In genomic region chr3:128133273-128133883, GRCh38 we compare ENCODE assay signal across 8 cellular contexts. TPM values are rescaled to one million over a fixed set of nuclear protein-coding genes. Genes with fewer than 3 reads are reported as not detected.
DNase-seq lines count a peak whose midpoint lies in the region; ATAC-seq and TF ChIP-seq lines count a peak whose summit lies in the region.

No MANE protein-coding gene starts in this region.

- no peak overlapping the region for H3K56ac ChIP-seq in mesendoderm (ENCODE audit: low read length)

- H4K5ac ChIP-seq in mesendoderm (ENCODE audit: low read length) = no peak overlapping the region

- no peak overlapping the region for H4K8ac ChIP-seq in mesendoderm (ENCODE audit: low read depth, low read length)

- H2BK5ac ChIP-seq in mesendoderm (ENCODE audit: low read length) = no peak overlapping the region

- H2AK5ac ChIP-seq in mesendoderm (ENCODE audit: low read length) = no peak overlapping the region

- H2AFZ ChIP-seq in MM.1S (ENCODE audit: low read length) = no peak overlapping the region

- H3K79me1 ChIP-seq in mesendoderm (ENCODE audit: low read length) = no peaks in the 10 kb centered on the region

- H3K79me2 ChIP-seq in MM.1S (ENCODE audit: low read length) = no peaks in the 10 kb centered on the region
- no peaks in the 10 kb centered on the region for H3K79me2 ChIP-seq in mesendoderm (ENCODE audit: control insufficient read depth, insufficient read depth, low read length)

- no peak overlapping the region for H2BK120ac ChIP-seq in mesendoderm (ENCODE audit: low read depth, low read length)

- H3K18ac ChIP-seq in mesendoderm (ENCODE audit: low read length) = no peak overlapping the region

- H3K4me3 ChIP-seq in GM06990 (replicated peaks; ENCODE audit: low read depth, low read length) = no peak overlapping the region
- no peak overlapping the region for H3K4me3 ChIP-seq in MM.1S (ENCODE audit: low read length)
- H3K4me3 ChIP-seq in mesendoderm (ENCODE audit: low read length) = no peak overlapping the region

- H3K4ac ChIP-seq in mesendoderm (ENCODE audit: low read depth, low read length) = no peak overlapping the region

- H3K9ac ChIP-seq in MM.1S (ENCODE audit: low read length) (no peak overlapping the region), mesendoderm (ENCODE audit: low read length) (no peak overlapping the region)

- TF ChIP-seq CTCF in GM06990 (IDR thresholded peaks at IDR 0.05; ENCODE audit: insufficient read depth, low read length, poor library complexity, severe bottlenecking) = peak; percentile 76
- peak; percentile 73 for TF ChIP-seq CTCF in MM.1S (IDR thresholded peaks at IDR 0.05; ENCODE audit: low read length)

- no peak overlapping the region for H2BK15ac ChIP-seq in mesendoderm (replicated peaks; ENCODE audit: low read depth)

- no peaks in the 10 kb centered on the region for H3K4me1 ChIP-seq in MM.1S (ENCODE audit: low read length)
- H3K4me1 ChIP-seq in mesendoderm (ENCODE audit: control insufficient read depth, low read depth, low read length) = no peaks in the 10 kb centered on the region

- H3F3A ChIP-seq in MM.1S (ENCODE audit: insufficient read depth, low read length) = no peaks in the 10 kb centered on the region

- no peak overlapping the region for H3K4me2 ChIP-seq in MM.1S (ENCODE audit: low read depth, low read length)
- H3K4me2 ChIP-seq in mesendoderm (ENCODE audit: low read length) = no peak overlapping the region

- H3K27ac ChIP-seq in MM.1S (ENCODE audit: low read length) = no peak overlapping the region
- H3K27ac ChIP-seq in mesendoderm (ENCODE audit: low read depth, low read length) = no peak overlapping the region

- no peaks in the 10 kb centered on the region for H3K9me2 ChIP-seq in MM.1S (replicated peaks; ENCODE audit: insufficient read depth, low read length)

- no peak overlapping the region for H3K23ac ChIP-seq in mesendoderm (ENCODE audit: low read length)

- ATAC-seq in HG02885 (IDR thresholded peaks at IDR 0.05; ENCODE audit: poor library complexity, unreplicated experiment) (no peak), GM21381 (IDR thresholded peaks at IDR 0.05; ENCODE audit: unreplicated experiment) (no peak), GM19467 (IDR thresholded peaks at IDR 0.05; ENCODE audit: unreplicated experiment) (no peak)

- no CpG with 5 or more reads among the region's 3 CpGs for WGBS in mesendoderm (ENCODE audit: extremely low coverage, insufficient coverage, low lambda C conversion rate)

- no peaks in the 10 kb centered on the region for H3K9me3 ChIP-seq in MM.1S (replicated peaks; ENCODE audit: insufficient read depth, low read length)

- H3K27me3 ChIP-seq in GM06990 (replicated peaks; ENCODE audit: control insufficient read depth, insufficient read depth, low read length) = no peaks in the 10 kb centered on the region
- no peaks in the 10 kb centered on the region for H3K27me3 ChIP-seq in MM.1S (replicated peaks; ENCODE audit: insufficient read depth, low read length)
- H3K27me3 ChIP-seq in mesendoderm (ENCODE audit: insufficient read depth, low read length, poor library complexity) = no peaks in the 10 kb centered on the region

- H4K20me1 ChIP-seq in MM.1S (ENCODE audit: insufficient read depth, low read length) = no peaks in the 10 kb centered on the region

- H3K36me3 ChIP-seq in GM06990 (ENCODE audit: control insufficient read depth, insufficient read depth, low read length) = no peaks in the 10 kb centered on the region
- no peaks in the 10 kb centered on the region for H3K36me3 ChIP-seq in MM.1S (replicated peaks; ENCODE audit: insufficient read depth, low read length)
- H3K36me3 ChIP-seq in mesendoderm (ENCODE audit: control insufficient read depth, insufficient read depth, low read length) = no peaks in the 10 kb centered on the region

- DNase-seq in GM06990 (ENCODE audit: extremely low read depth, insufficient read length) = no peak
- DNase-seq in MM.1S = peak; percentile 25
- DNase-seq in T-helper 22 cell (ENCODE audit: low read depth) = peak; percentile 8
- DNase-seq in dermis microvascular lymphatic vessel endothelial cell (ENCODE audit: low read depth in 2 of 2) = peak; percentile 48 to 73
- peak; percentile 73 for DNase-seq in mesendoderm

RNA-seq across cellular contexts. Expression of gene RUVBL1, which starts 9.8 kb away (rescaled TPM):
- 37.6 and 52.2 TPM in 2 replicates for total RNA-seq in dermis microvascular lymphatic vessel endothelial cell
- 80.0 TPM for polyA plus RNA-seq in mesendoderm (2013, experiment 1 of 2)
- 79.2 TPM for polyA plus RNA-seq in mesendoderm (2013, experiment 2 of 2)

RNA-seq across cellular contexts. Expression of gene EEFSEC, which starts 19.9 kb away (rescaled TPM):
- total RNA-seq in dermis microvascular lymphatic vessel endothelial cell = 1.8 and 2.8 TPM in 2 replicates
- polyA plus RNA-seq in mesendoderm (2013, experiment 1 of 2) = 8.1 TPM
- 8.9 TPM for polyA plus RNA-seq in mesendoderm (2013, experiment 2 of 2)
